ENCODE assay signal across 1 cellular context in the genomic region with DNA sequence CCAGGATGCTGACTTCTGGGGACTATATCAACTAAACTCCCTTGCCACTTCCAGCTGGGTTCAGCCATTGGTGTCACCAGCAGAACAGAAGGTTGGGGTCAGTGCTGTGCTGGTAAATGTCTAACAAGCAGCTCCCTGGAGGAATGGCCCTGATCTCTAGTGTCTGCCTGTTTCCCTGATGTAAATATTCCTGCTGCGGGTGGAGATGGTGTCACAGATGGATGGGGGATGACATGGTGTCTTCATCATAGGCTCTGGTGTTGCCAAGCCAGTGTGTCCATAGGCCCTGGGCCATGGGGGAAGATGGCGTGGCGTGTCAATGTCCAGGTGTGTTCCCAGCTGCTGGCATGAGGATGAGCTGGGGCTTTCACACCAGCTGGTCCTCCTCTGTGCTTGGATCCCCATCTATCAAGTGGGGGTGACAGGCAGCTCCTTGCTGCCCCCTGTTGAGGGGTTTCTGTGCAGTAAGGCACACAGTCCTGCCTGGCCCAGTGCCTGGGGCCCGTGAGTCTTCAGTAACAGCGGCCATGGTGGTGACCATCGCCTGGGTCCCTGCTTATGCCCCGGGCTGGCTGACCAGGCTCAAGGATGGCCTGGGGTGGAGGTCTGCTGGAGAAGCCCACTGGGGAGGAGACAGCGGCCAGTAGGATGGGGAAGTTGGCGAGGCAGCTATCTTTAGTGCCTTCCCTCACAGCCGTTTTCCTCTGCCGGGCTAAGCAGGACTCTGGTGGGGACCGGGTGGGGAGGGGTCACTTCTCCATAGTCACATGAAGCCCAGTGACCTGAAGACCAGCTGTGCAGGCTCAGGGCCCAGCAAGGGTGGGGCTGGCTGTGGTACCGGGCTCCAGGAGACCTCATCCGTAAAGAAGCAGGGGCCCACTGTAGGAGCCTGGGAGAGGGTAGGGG.
A peak's percentile ranks its signal among the peaks of the same experiment; 100 is the strongest.
TF ChIP-seq lines count a peak whose summit lies in the region.

No MANE protein-coding gene starts in this region.

TF ChIP-seq in K562, 482 proteins besides CTCF, POLR2A, EP300 and RAD21 (continued from another document and continues in another):
- TF ChIP-seq, protein P1, sequence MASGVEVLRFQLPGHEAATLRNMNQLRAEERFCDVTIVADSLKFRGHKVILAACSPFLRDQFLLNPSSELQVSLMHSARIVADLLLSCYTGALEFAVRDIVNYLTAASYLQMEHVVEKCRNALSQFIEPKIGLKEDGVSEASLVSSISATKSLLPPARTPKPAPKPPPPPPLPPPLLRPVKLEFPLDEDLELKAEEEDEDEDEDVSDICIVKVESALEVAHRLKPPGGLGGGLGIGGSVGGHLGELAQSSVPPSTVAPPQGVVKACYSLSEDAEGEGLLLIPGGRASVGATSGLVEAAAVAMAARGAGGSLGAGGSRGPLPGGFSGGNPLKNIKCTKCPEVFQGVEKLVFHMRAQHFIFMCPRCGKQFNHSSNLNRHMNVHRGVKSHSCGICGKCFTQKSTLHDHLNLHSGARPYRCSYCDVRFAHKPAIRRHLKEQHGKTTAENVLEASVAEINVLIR (CRISPR knock-in tag; IDR thresholded peaks at IDR 0.05): no peak
- no peak for TF ChIP-seq NUFIP1 (IDR thresholded peaks at IDR 0.05; ENCODE audit: partially characterized antibody)
- peak; percentile 92 for TF ChIP-seq MEIS2 (IDR thresholded peaks at IDR 0.05; ENCODE audit: partially characterized antibody)
- no peak for TF ChIP-seq RBM34 (IDR thresholded peaks at IDR 0.05; ENCODE audit: borderline replicate concordance, insufficient read depth, low read length)
- 0 out of 2 replicates have a peak, but pooled peaks have one; percentile 32 for TF ChIP-seq JUND (IDR thresholded peaks at IDR 0.05; ENCODE audit: borderline replicate concordance, low read depth, low read length)
- no peak for TF ChIP-seq JUND (tag; IDR thresholded peaks at IDR 0.05; ENCODE audit: borderline replicate concordance, low read depth, low read length)
- TF ChIP-seq RBFOX2 (IDR thresholded peaks at IDR 0.05; ENCODE audit: low read depth, low read length): 0 out of 2 replicates have a peak, but pooled peaks have one; percentile 15
- TF ChIP-seq, protein P2, sequence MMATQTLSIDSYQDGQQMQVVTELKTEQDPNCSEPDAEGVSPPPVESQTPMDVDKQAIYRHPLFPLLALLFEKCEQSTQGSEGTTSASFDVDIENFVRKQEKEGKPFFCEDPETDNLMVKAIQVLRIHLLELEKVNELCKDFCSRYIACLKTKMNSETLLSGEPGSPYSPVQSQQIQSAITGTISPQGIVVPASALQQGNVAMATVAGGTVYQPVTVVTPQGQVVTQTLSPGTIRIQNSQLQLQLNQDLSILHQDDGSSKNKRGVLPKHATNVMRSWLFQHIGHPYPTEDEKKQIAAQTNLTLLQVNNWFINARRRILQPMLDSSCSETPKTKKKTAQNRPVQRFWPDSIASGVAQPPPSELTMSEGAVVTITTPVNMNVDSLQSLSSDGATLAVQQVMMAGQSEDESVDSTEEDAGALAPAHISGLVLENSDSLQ (IDR thresholded peaks at IDR 0.05): peak; percentile 92
- TF ChIP-seq KLF6 (CRISPR knock-in tag; IDR thresholded peaks at IDR 0.05; ENCODE audit: borderline replicate concordance): no peak
- no peak for TF ChIP-seq EWSR1 (IDR thresholded peaks at IDR 0.05; ENCODE audit: borderline replicate concordance, low read depth, partially characterized antibody)
- no peak for TF ChIP-seq MBD2 (IDR thresholded peaks at IDR 0.05; ENCODE audit: borderline replicate concordance, low read depth)
- no peak for TF ChIP-seq KDM2B (CRISPR knock-in tag; IDR thresholded peaks at IDR 0.05)
- TF ChIP-seq, protein P3, sequence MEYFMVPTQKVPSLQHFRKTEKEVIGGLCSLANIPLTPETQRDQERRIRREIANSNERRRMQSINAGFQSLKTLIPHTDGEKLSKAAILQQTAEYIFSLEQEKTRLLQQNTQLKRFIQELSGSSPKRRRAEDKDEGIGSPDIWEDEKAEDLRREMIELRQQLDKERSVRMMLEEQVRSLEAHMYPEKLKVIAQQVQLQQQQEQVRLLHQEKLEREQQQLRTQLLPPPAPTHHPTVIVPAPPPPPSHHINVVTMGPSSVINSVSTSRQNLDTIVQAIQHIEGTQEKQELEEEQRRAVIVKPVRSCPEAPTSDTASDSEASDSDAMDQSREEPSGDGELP (CRISPR knock-in tag; IDR thresholded peaks at IDR 0.05; ENCODE audit: borderline replicate concordance): peak; percentile 88; the same call in 1 of the 2 replicates
- no peak for TF ChIP-seq SPI1 (IDR thresholded peaks at IDR 0.05; ENCODE audit: borderline replicate concordance, low read depth, low read length)
- TF ChIP-seq YY1 (IDR thresholded peaks at IDR 0.05; ENCODE audit: borderline replicate concordance in 1 of 3, control insufficient read depth in 1 of 3, extremely low read depth in 1 of 3, insufficient read depth in 3 of 3, insufficient read length in 1 of 3, insufficient replicate concordance in 2 of 3, low read depth in 1 of 3, low read length in 2 of 3): peak in 1 of 3 experiments; percentile 48
- TF ChIP-seq, protein P4, sequence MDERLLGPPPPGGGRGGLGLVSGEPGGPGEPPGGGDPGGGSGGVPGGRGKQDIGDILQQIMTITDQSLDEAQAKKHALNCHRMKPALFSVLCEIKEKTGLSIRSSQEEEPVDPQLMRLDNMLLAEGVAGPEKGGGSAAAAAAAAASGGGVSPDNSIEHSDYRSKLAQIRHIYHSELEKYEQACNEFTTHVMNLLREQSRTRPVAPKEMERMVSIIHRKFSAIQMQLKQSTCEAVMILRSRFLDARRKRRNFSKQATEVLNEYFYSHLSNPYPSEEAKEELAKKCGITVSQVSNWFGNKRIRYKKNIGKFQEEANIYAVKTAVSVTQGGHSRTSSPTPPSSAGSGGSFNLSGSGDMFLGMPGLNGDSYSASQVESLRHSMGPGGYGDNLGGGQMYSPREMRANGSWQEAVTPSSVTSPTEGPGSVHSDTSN (CRISPR knock-in tag; IDR thresholded peaks at IDR 0.05; ENCODE audit: low read depth): peak; percentile 72
- TF ChIP-seq, protein P4 (tag; conservative IDR thresholded peaks at IDR 0.05; ENCODE audit: low read depth): peak; percentile 91
- TF ChIP-seq, protein P5, sequence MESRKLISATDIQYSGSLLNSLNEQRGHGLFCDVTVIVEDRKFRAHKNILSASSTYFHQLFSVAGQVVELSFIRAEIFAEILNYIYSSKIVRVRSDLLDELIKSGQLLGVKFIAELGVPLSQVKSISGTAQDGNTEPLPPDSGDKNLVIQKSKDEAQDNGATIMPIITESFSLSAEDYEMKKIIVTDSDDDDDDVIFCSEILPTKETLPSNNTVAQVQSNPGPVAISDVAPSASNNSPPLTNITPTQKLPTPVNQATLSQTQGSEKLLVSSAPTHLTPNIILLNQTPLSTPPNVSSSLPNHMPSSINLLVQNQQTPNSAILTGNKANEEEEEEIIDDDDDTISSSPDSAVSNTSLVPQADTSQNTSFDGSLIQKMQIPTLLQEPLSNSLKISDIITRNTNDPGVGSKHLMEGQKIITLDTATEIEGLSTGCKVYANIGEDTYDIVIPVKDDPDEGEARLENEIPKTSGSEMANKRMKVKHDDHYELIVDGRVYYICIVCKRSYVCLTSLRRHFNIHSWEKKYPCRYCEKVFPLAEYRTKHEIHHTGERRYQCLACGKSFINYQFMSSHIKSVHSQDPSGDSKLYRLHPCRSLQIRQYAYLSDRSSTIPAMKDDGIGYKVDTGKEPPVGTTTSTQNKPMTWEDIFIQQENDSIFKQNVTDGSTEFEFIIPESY (CRISPR knock-in tag; IDR thresholded peaks at IDR 0.05): 0 out of 2 replicates have a peak, but pooled peaks have one; percentile 48
- peak; percentile 42; the same call in 1 of the 2 replicates for TF ChIP-seq CTBP1 (IDR thresholded peaks at IDR 0.05; ENCODE audit: borderline replicate concordance)
- TF ChIP-seq ETV1 (tag; conservative IDR thresholded peaks at IDR 0.05; ENCODE audit: low read depth): no peak
- no peak for TF ChIP-seq TBP (optimal IDR thresholded peaks at IDR 0.05; ENCODE audit: low read depth, low read length)
- TF ChIP-seq, protein P6, sequence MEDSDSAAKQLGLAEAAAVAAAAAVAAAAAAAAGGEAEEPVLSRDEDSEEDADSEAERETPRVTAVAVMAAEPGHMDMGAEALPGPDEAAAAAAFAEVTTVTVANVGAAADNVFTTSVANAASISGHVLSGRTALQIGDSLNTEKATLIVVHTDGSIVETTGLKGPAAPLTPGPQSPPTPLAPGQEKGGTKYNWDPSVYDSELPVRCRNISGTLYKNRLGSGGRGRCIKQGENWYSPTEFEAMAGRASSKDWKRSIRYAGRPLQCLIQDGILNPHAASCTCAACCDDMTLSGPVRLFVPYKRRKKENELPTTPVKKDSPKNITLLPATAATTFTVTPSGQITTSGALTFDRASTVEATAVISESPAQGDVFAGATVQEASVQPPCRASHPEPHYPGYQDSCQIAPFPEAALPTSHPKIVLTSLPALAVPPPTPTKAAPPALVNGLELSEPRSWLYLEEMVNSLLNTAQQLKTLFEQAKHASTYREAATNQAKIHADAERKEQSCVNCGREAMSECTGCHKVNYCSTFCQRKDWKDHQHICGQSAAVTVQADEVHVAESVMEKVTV (CRISPR knock-in tag; IDR thresholded peaks at IDR 0.05): peak; percentile 58
- 0 out of 2 replicates have a peak, but pooled peaks have one; percentile 10 for TF ChIP-seq ARID1B (IDR thresholded peaks at IDR 0.05)
- TF ChIP-seq TAL1 (IDR thresholded peaks at IDR 0.05): no peak
- peak; percentile 59 for TF ChIP-seq NFIC (IDR thresholded peaks at IDR 0.05)
- no peak for TF ChIP-seq MYC (IDR thresholded peaks at IDR 0.05; ENCODE audit: low read depth, low read length)
- no peak for TF ChIP-seq MYC (CRISPR knock-in tag; IDR thresholded peaks at IDR 0.05; ENCODE audit: borderline replicate concordance, low read depth)
- 0 out of 2 replicates have a peak, but pooled peaks have one; percentile 37 for TF ChIP-seq MTA3 (IDR thresholded peaks at IDR 0.05; ENCODE audit: borderline replicate concordance)
- TF ChIP-seq RCOR1 (IDR thresholded peaks at IDR 0.05; ENCODE audit: borderline replicate concordance in 1 of 2, low read depth in 2 of 2, low read length in 2 of 2): 0 out of 4 replicates have a peak, but pooled peaks of 1 of the 2 experiments have one; percentile 38
- no peak for TF ChIP-seq SMARCA5 (IDR thresholded peaks at IDR 0.05)
- TF ChIP-seq SMC3 (conservative IDR thresholded peaks at IDR 0.05; ENCODE audit: insufficient read depth, low read depth, low read length): peak; percentile 65
- no peak for TF ChIP-seq TCF3 (CRISPR knock-in tag; IDR thresholded peaks at IDR 0.05)
- TF ChIP-seq, protein P7, sequence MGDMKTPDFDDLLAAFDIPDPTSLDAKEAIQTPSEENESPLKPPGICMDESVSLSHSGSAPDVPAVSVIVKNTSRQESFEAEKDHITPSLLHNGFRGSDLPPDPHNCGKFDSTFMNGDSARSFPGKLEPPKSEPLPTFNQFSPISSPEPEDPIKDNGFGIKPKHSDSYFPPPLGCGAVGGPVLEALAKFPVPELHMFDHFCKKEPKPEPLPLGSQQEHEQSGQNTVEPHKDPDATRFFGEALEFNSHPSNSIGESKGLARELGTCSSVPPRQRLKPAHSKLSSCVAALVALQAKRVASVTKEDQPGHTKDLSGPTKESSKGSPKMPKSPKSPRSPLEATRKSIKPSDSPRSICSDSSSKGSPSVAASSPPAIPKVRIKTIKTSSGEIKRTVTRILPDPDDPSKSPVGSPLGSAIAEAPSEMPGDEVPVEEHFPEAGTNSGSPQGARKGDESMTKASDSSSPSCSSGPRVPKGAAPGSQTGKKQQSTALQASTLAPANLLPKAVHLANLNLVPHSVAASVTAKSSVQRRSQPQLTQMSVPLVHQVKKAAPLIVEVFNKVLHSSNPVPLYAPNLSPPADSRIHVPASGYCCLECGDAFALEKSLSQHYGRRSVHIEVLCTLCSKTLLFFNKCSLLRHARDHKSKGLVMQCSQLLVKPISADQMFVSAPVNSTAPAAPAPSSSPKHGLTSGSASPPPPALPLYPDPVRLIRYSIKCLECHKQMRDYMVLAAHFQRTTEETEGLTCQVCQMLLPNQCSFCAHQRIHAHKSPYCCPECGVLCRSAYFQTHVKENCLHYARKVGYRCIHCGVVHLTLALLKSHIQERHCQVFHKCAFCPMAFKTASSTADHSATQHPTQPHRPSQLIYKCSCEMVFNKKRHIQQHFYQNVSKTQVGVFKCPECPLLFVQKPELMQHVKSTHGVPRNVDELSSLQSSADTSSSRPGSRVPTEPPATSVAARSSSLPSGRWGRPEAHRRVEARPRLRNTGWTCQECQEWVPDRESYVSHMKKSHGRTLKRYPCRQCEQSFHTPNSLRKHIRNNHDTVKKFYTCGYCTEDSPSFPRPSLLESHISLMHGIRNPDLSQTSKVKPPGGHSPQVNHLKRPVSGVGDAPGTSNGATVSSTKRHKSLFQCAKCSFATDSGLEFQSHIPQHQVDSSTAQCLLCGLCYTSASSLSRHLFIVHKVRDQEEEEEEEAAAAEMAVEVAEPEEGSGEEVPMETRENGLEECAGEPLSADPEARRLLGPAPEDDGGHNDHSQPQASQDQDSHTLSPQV (IDR thresholded peaks at IDR 0.05): peak; percentile 33; the same call in 1 of the 2 replicates
- TF ChIP-seq, protein P8, sequence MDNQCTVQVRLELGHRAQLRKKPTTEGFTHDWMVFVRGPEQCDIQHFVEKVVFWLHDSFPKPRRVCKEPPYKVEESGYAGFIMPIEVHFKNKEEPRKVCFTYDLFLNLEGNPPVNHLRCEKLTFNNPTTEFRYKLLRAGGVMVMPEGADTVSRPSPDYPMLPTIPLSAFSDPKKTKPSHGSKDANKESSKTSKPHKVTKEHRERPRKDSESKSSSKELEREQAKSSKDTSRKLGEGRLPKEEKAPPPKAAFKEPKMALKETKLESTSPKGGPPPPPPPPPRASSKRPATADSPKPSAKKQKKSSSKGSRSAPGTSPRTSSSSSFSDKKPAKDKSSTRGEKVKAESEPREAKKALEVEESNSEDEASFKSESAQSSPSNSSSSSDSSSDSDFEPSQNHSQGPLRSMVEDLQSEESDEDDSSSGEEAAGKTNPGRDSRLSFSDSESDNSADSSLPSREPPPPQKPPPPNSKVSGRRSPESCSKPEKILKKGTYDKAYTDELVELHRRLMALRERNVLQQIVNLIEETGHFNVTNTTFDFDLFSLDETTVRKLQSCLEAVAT (IDR thresholded peaks at IDR 0.05): no peak
- TF ChIP-seq FOXK1 (CRISPR knock-in tag; IDR thresholded peaks at IDR 0.05; ENCODE audit: borderline replicate concordance): no peak
- no peak for TF ChIP-seq ZNF146 (CRISPR knock-in tag; IDR thresholded peaks at IDR 0.05; ENCODE audit: unreplicated experiment)
- TF ChIP-seq, protein P9, sequence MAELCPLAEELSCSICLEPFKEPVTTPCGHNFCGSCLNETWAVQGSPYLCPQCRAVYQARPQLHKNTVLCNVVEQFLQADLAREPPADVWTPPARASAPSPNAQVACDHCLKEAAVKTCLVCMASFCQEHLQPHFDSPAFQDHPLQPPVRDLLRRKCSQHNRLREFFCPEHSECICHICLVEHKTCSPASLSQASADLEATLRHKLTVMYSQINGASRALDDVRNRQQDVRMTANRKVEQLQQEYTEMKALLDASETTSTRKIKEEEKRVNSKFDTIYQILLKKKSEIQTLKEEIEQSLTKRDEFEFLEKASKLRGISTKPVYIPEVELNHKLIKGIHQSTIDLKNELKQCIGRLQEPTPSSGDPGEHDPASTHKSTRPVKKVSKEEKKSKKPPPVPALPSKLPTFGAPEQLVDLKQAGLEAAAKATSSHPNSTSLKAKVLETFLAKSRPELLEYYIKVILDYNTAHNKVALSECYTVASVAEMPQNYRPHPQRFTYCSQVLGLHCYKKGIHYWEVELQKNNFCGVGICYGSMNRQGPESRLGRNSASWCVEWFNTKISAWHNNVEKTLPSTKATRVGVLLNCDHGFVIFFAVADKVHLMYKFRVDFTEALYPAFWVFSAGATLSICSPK (IDR thresholded peaks at IDR 0.05; ENCODE audit: borderline replicate concordance): no peak
